1 cellular context compared by ENCODE assay signal in genomic region chr19:11038511-11038910, GRCh38.
TF ChIP-seq lines count a peak whose summit lies in the region.

No MANE protein-coding gene starts in this region.

TF ChIP-seq in WTC11, 78 proteins besides CTCF, POLR2A, EP300 and RAD21:
- TF ChIP-seq, protein P1, sequence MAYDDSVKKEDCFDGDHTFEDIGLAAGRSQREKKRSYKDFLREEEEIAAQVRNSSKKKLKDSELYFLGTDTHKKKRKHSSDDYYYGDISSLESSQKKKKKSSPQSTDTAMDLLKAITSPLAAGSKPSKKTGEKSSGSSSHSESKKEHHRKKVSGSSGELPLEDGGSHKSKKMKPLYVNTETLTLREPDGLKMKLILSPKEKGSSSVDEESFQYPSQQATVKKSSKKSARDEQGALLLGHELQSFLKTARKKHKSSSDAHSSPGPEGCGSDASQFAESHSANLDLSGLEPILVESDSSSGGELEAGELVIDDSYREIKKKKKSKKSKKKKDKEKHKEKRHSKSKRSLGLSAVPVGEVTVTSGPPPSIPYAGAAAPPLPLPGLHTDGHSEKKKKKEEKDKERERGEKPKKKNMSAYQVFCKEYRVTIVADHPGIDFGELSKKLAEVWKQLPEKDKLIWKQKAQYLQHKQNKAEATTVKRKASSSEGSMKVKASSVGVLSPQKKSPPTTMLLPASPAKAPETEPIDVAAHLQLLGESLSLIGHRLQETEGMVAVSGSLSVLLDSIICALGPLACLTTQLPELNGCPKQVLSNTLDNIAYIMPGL (CRISPR knock-in tag; IDR thresholded peaks at IDR 0.05), result no peak
- TF ChIP-seq OVOL2 (CRISPR knock-in tag; IDR thresholded peaks at IDR 0.05; ENCODE audit: borderline replicate concordance) (no peak), IRF2 (CRISPR knock-in tag; IDR thresholded peaks at IDR 0.05; ENCODE audit: borderline replicate concordance, low read depth) (no peak), ZNF512 (CRISPR knock-in tag; IDR thresholded peaks at IDR 0.05; ENCODE audit: borderline replicate concordance) (no peak), NFE2L1 (CRISPR knock-in tag; IDR thresholded peaks at IDR 0.05) (no peak), TP53 (CRISPR knock-in tag; IDR thresholded peaks at IDR 0.05) (no peak)
TF ChIP-seq in WTC11: peak in this region for 0.
